ENCODE assay signal across 24 cellular contexts in the genomic region with DNA sequence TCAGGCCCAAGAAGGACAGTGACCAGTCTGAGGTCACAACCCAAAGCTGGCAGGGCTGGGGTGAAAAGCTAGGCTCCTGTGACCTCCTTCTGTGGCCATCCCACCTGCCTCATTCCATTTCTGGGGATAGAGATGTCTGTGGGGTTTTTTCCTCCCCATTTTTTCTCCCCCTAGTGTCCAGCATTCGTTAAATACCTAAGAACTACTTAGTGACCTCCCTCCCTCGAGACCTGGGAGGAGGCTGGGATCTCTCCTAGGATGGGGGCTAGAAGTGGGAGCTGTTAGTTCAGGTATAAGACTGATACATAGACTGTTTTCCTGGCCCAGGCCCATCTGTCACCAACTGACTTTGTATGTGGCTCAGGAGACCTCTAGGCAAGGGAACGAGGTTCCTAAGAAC. TPM values are rescaled to one million over a fixed set of nuclear protein-coding genes. Genes with fewer than 3 reads are reported as not detected.
DNase-seq lines count a peak whose midpoint lies in the region; ATAC-seq, FAIRE-seq and TF ChIP-seq lines count a peak whose summit lies in the region.
"Had no signal": no experiment of that assay in that cellular context is flagged by ENCODE, and none has a peak within 500 bp of the region (broad histone marks: within the 10 kb centered on the region; RNA-seq: fewer than 3 reads in every experiment).

No MANE protein-coding gene starts in this region.

- H2AFZ ChIP-seq in OCI-LY7 (ENCODE audit: low read length), result no peak overlapping the region

- POLR2A ChIA-PET in A549 (lab: Yijun Ruan, JAX), result no interaction called here
- POLR2A ChIA-PET in Caco-2 (lab: Charles Lee), result no interaction called here
- POLR2A ChIA-PET in OCI-LY7 (lab: Charles Lee), result no interaction called here

- H3K4me3 ChIP-seq in A549, result no peak overlapping the region
- no peak overlapping the region for H3K4me3 ChIP-seq in Caco-2 (ENCODE audit: low read depth, low read length)
- no peak overlapping the region for H3K4me3 ChIP-seq in OCI-LY7 (ENCODE audit: low read depth, low read length, poor library complexity, severe bottlenecking)
- H3K4me3 ChIP-seq in fibroblast of the aortic adventitia (ENCODE audit: low read depth, low read length), result no peak overlapping the region
- H3K4me3 ChIP-seq: body of pancreas, coronary artery, esophagus muscularis mucosa, right atrium auricular region had no signal

- H3K4me3 Mint-ChIP-seq in Caco-2 (ENCODE audit: unreplicated experiment), result no peak overlapping the region
- H3K4me3 Mint-ChIP-seq: naive thymus-derived CD8-positive, alpha-beta T cell had no signal

- WGBS in A549 (ENCODE audit: missing lambda C conversion rate), result 64% methylated on average over 3 of the region's 3 CpGs

- H3K4me1 ChIP-seq in A549 (peaks cover 9% of the 10 kb centered on the region; the same call in 1 of the 3 replicates), Caco-2 (no peaks in the 10 kb centered on the region), OCI-LY7 (ENCODE audit: insufficient read depth, low read length, poor library complexity, severe bottlenecking) (peaks cover 39% of the 10 kb centered on the region)
- H3K4me1 ChIP-seq: body of pancreas had no signal

- FAIRE-seq in A549 (lab: Jason Lieb, UNC), result no peak

- no TSS peak for BruUV-seq in Caco-2 (replicated peaks; lab: Mats Ljungman, UMichigan)
- BruUV-seq in OCI-LY7 (replicated peaks; lab: Mats Ljungman, UMichigan), result no TSS peak

- intact Hi-C loops in Caco-2 (cut with micrococcal nuclease; ENCODE audit: unreplicated experiment), result no loop called here
- intact Hi-C loops in OCI-LY7 (cut with micrococcal nuclease; ENCODE audit: unreplicated experiment), result no loop called here

- H3K9me2 ChIP-seq in OCI-LY7 (ENCODE audit: insufficient read depth, low read length), result no peaks in the 10 kb centered on the region

- DNase-seq in A549 (ENCODE audit: low read depth in 1 of 2, low spot score in 1 of 2) (no peak), Caco-2 (no peak), OCI-LY7 (ENCODE audit: low spot score) (no peak), fibroblast of the aortic adventitia (ENCODE audit: low read depth) (no peak), NCI-H1105 (lab: John Stamatoyannopoulos, UW) (no peak), NCI-H128 (lab: John Stamatoyannopoulos, UW; ENCODE audit: unreplicated experiment) (no peak)
- DNase-seq in activated effector memory CD4-positive, alpha-beta T cell treated with Interleukin-2 at 50 U/mL for 16 hours, result no peak
- DNase-seq: activated CD4-positive, alpha-beta T cell treated with anti-CD3 and anti-CD28 coated beads, Interleukin-2, amount 50 U/mL, for 1 hour; body of pancreas; DMS153; GOT3; midbrain; naive thymus-derived CD8-positive, alpha-beta T cell; NCI-H1048; NCI-H2081; NCI-H446; stimulated activated naive CD8-positive, alpha-beta T cell treated with anti-CD3 and anti-CD28 coated beads, Interleukin-15, Interleukin-2, amounts not matched to agents 100 U/mL and 50 U/mL, for 24 hours had no signal

- no peak for TF ChIP-seq RAD21 in A549 (conservative IDR thresholded peaks at IDR 0.05 in 1 of 2, IDR thresholded peaks at IDR 0.05 in 1 of 2)

- no peak overlapping the region for H3K4me2 ChIP-seq in A549
- H3K4me2 ChIP-seq in OCI-LY7 (ENCODE audit: low read length), result no peak overlapping the region

- no peaks in the 10 kb centered on the region for H3K4me1 Mint-ChIP-seq in Caco-2 (ENCODE audit: low read depth, unreplicated experiment)

- no peaks in the 10 kb centered on the region for H3K27me3 Mint-ChIP-seq in Caco-2 (ENCODE audit: insufficient read depth, unreplicated experiment)
- H3K27me3 Mint-ChIP-seq: naive thymus-derived CD8-positive, alpha-beta T cell had no signal

- no peaks in the 10 kb centered on the region for H3K9me3 Mint-ChIP-seq in Caco-2 (ENCODE audit: unreplicated experiment)
- H3K9me3 Mint-ChIP-seq: naive thymus-derived CD8-positive, alpha-beta T cell had no signal

- CTCF ChIA-PET in A549 (lab: Yijun Ruan, JAX), result interaction anchor here (0.8 to 21.6 kb wide), 10 partner anchors 9 to 580 kb away, joined by 3 to 1140 read pairs (median 32); partner anchors contain the start of genes ARL5C, CACNB1, MED1 and PLXDC1
- CTCF ChIA-PET in Caco-2 (lab: Charles Lee), result interaction anchor here (0.7 to 7.1 kb wide), 2 partner anchors 40 to 170 kb away, joined by 3 to 123 read pairs; no protein-coding TSS in a partner anchor
- CTCF ChIA-PET in OCI-LY7 (lab: Charles Lee; ENCODE audit: unreplicated experiment), result no interaction called here

- TF ChIP-seq POLR2A in A549 (IDR thresholded peaks at IDR 0.05; ENCODE audit: low read length), result no peak

- no peaks in the 10 kb centered on the region; the same call in 1 of the 2 replicates for H3K36me3 ChIP-seq in Caco-2 (ENCODE audit: control insufficient read depth, insufficient read depth, low read length)
- H3K36me3 ChIP-seq in OCI-LY7 (ENCODE audit: insufficient read depth, low read length), result no peaks in the 10 kb centered on the region
- H3K36me3 ChIP-seq: right atrium auricular region had no signal

- H3K9me3 ChIP-seq in A549 (no peaks in the 10 kb centered on the region), Caco-2 (no peaks in the 10 kb centered on the region), OCI-LY7 (ENCODE audit: low read length) (no peaks in the 10 kb centered on the region)
- H3K9me3 ChIP-seq: body of pancreas, esophagus muscularis mucosa, right atrium auricular region had no signal

- TF ChIP-seq EP300 in A549 (IDR thresholded peaks at IDR 0.05), result no peak

- H3K27ac Mint-ChIP-seq in Caco-2 (ENCODE audit: unreplicated experiment), result no peak overlapping the region

- no peaks in the 10 kb centered on the region for H3K36me3 Mint-ChIP-seq in Caco-2 (ENCODE audit: insufficient read depth, unreplicated experiment)

- ATAC-seq in A549, result peak in 1 of 2 experiments; percentile 15; a peak in 2 of 6 replicates
- no peak for ATAC-seq in HG02884 (IDR thresholded peaks at IDR 0.05; ENCODE audit: unreplicated experiment)
- ATAC-seq: body of pancreas; naive thymus-derived CD8-positive, alpha-beta T cell; Right ventricle myocardium inferior; stimulated activated naive CD8-positive, alpha-beta T cell treated with anti-CD3 and anti-CD28 coated beads, Interleukin-15, Interleukin-2, amounts not matched to agents 100 U/mL and 50 U/mL, for 24 hours had no signal

- H4K20me1 ChIP-seq in OCI-LY7 (ENCODE audit: insufficient read depth, low read length), result no peaks in the 10 kb centered on the region

- H3K79me2 ChIP-seq in OCI-LY7 (ENCODE audit: insufficient read depth, low read depth, low read length), result no peaks in the 10 kb centered on the region

- TF ChIP-seq CTCF in A549 (IDR thresholded peaks at IDR 0.05) (peak; percentile 9; the same call in 1 of the 3 replicates), Caco-2 (IDR thresholded peaks at IDR 0.05; ENCODE audit: insufficient read depth in 1 of 2, low read depth in 1 of 2, low read length in 1 of 2, severe bottlenecking in 1 of 2, unreplicated experiment in 1 of 2) (peak; percentile 31 to 33), OCI-LY7 (conservative IDR thresholded peaks at IDR 0.05; ENCODE audit: low read length) (peak; percentile 28; the same call in 1 of the 2 replicates), fibroblast of the aortic adventitia (IDR thresholded peaks at IDR 0.05; ENCODE audit: insufficient read depth, low read length) (peak; percentile 8)

- no peaks in the 10 kb centered on the region for H3K27me3 ChIP-seq in Caco-2 (replicated peaks; ENCODE audit: control insufficient read depth, insufficient read depth, low read length)
- H3K27me3 ChIP-seq: right atrium auricular region had no signal

- H3K27ac ChIP-seq in A549 (no peak overlapping the region), OCI-LY7 (ENCODE audit: low read depth, low read length, poor library complexity, severe bottlenecking) (no peak overlapping the region)
- H3K27ac ChIP-seq: body of pancreas, coronary artery, esophagus muscularis mucosa, right atrium auricular region had no signal

TF ChIP-seq in A549, 52 proteins besides CTCF, POLR2A, EP300 and RAD21 (continues in another document):
- no peak for TF ChIP-seq RCOR1 (IDR thresholded peaks at IDR 0.05; ENCODE audit: low read depth, low read length)

RNA-seq across cellular contexts. Expression of gene STAC2, which starts 20.5 kb away (rescaled TPM):
- polyA plus RNA-seq in A549 (2011; rRNA removed) (0.03 TPM in 2 replicates), A549 (2017; fragmentation: RNase III; extraction: RNeasy Plus Mini Kit Qiagen cat#74134 plus additional on column Dnase treatment) (0.16 to 0.29 TPM (median 0.26 TPM) in 3 replicates)
- 0.08 and 0.12 TPM in 2 replicates for polyA plus RNA-seq in A549 (2012; cell fraction: cytosol; rRNA removed)
- 0.10 TPM in 2 replicates for polyA plus RNA-seq in A549 (2012; cell fraction: nucleus; rRNA removed)
- polyA minus RNA-seq in A549 (2011; rRNA and poly(A)+ RNA removed), result 0.15 TPM in 1 of 2 replicates, not detected in the other
- total RNA-seq in Caco-2 (2022) (0.09 TPM in 1 of 2 replicates, not detected in the other), OCI-LY7 (2022) (not detected in 2 replicates), fibroblast of the aortic adventitia (ENCODE audit: low replicate concordance) (0.18 TPM in 1 of 2 replicates, not detected in the other)
- 0.03 TPM in 1 of 2 replicates, not detected in the other for total RNA-seq in OCI-LY7 (2014; rRNA removed; shearing (Covaris generic))
- total RNA-seq: body of pancreas; liver; T-helper 2 cell treated with Interferon-gamma antibody and Interleukin-4, amounts not matched to agents 100 ng/mL and 5 ng/mL, for 36 hours had no signal
- polyA plus RNA-seq: liver had no signal

RNA-seq across cellular contexts. Expression of gene RPL19, which starts 46.2 kb away (rescaled TPM):
- polyA plus RNA-seq in A549 (2011; rRNA removed), result 1,983 and 2,211 TPM in 2 replicates
- polyA plus RNA-seq in A549 (2012; cell fraction: cytosol; rRNA removed), result 3,586 and 4,539 TPM in 2 replicates
- 1,789 and 1,975 TPM in 2 replicates for polyA plus RNA-seq in A549 (2012; cell fraction: nucleus; rRNA removed)
- 2,724 to 2,918 TPM (median 2,862 TPM) in 3 replicates for polyA plus RNA-seq in A549 (2017; fragmentation: RNase III; extraction: RNeasy Plus Mini Kit Qiagen cat#74134 plus additional on column Dnase treatment)
- polyA minus RNA-seq in A549 (2011; rRNA and poly(A)+ RNA removed), result 835 and 986 TPM in 2 replicates
- total RNA-seq in Caco-2 (2022), result 1,825 and 2,017 TPM in 2 replicates
- 4,395 and 6,079 TPM in 2 replicates for total RNA-seq in OCI-LY7 (2014; rRNA removed; shearing (Covaris generic))
- 3,132 and 3,168 TPM in 2 replicates for total RNA-seq in OCI-LY7 (2022)
- total RNA-seq in fibroblast of the aortic adventitia (ENCODE audit: low replicate concordance), result 944 and 2,108 TPM in 2 replicates

RNA-seq across cellular contexts. Expression of gene CACNB1, which starts 48.8 kb away (rescaled TPM):
- polyA plus RNA-seq in A549 (2011; rRNA removed) (3.2 and 3.6 TPM in 2 replicates), A549 (2017; fragmentation: RNase III; extraction: RNeasy Plus Mini Kit Qiagen cat#74134 plus additional on column Dnase treatment) (3.4 to 4.3 TPM (median 3.9 TPM) in 3 replicates)
- 4.3 and 5.3 TPM in 2 replicates for polyA plus RNA-seq in A549 (2012; cell fraction: cytosol; rRNA removed)
- 17.6 and 19.6 TPM in 2 replicates for polyA plus RNA-seq in A549 (2012; cell fraction: nucleus; rRNA removed)
- 8.4 and 10.0 TPM in 2 replicates for polyA minus RNA-seq in A549 (2011; rRNA and poly(A)+ RNA removed)
- total RNA-seq in Caco-2 (2022) (6.1 and 7.0 TPM in 2 replicates), OCI-LY7 (2022) (30.9 and 35.5 TPM in 2 replicates), fibroblast of the aortic adventitia (ENCODE audit: low replicate concordance) (7.0 and 8.0 TPM in 2 replicates)
- total RNA-seq in OCI-LY7 (2014; rRNA removed; shearing (Covaris generic)), result 17.9 and 23.7 TPM in 2 replicates
